ENCODE assay signal across 2 cellular contexts in the genomic region with DNA sequence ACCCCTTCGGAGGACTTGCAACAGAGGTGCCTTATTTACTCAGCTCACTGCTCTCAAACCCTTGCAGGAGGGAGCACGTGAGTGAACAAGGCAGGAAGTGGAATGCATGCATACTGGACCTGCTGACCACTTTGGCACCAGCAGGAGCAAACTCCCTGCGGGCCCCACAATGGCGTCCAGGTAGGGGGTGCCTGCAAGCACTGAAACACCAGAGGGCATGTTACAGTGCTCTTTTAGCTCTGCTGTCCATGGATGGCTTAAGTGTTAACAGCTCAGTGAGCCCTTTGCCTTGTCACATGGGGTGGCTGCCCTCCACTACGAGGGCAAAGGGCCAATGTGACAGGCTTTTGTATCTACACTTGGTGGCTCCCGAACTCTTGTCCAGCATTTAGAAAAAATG.
TF ChIP-seq lines count a peak whose summit lies in the region.

No MANE protein-coding gene starts in this region.

TF ChIP-seq in HepG2, 621 proteins besides CTCF, POLR2A, EP300 and RAD21:
- TF ChIP-seq CBX2 (IDR thresholded peaks at IDR 0.05; ENCODE audit: low read depth, low read length) (no peak), CBX2 (CRISPR knock-in tag; IDR thresholded peaks at IDR 0.05; ENCODE audit: low read depth) (no peak), BHLHE40 (IDR thresholded peaks at IDR 0.05; ENCODE audit: low read length) (peak; percentile 53; the same call in 1 of the 2 replicates)

TF ChIP-seq in H1, 55 proteins besides CTCF, POLR2A, EP300 and RAD21:
- peak; percentile 52 for TF ChIP-seq CTBP2 (IDR thresholded peaks at IDR 0.05; ENCODE audit: borderline replicate concordance, insufficient read depth, insufficient read length, low read length)
- TF ChIP-seq, protein P1, sequence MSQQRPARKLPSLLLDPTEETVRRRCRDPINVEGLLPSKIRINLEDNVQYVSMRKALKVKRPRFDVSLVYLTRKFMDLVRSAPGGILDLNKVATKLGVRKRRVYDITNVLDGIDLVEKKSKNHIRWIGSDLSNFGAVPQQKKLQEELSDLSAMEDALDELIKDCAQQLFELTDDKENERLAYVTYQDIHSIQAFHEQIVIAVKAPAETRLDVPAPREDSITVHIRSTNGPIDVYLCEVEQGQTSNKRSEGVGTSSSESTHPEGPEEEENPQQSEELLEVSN (IDR thresholded peaks at IDR 0.05), result peak; percentile 83
- TF ChIP-seq, protein P2, sequence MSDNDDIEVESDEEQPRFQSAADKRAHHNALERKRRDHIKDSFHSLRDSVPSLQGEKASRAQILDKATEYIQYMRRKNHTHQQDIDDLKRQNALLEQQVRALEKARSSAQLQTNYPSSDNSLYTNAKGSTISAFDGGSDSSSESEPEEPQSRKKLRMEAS (IDR thresholded peaks at IDR 0.05), result peak; percentile 87
- TF ChIP-seq YY1 (IDR thresholded peaks at IDR 0.05; ENCODE audit: low read depth, low read length), result peak; percentile 76; the same call in 1 of the 2 replicates
- TF ChIP-seq SP1 (IDR thresholded peaks at IDR 0.05; ENCODE audit: low read depth, low read length), result no peak
- TF ChIP-seq EGR1 (IDR thresholded peaks at IDR 0.05; ENCODE audit: borderline replicate concordance, low read depth, low read length), result no peak
- 0 out of 2 replicates have a peak, but pooled peaks have one; percentile 37 for TF ChIP-seq TEAD4 (IDR thresholded peaks at IDR 0.05; ENCODE audit: low read depth, low read length)
- no peak for TF ChIP-seq POU5F1 (IDR thresholded peaks at IDR 0.05; ENCODE audit: low read depth, low read length)
